ENCODE assay signal across 19 cellular contexts in genomic region chr14:61417890-61418455, GRCh38.
A peak's percentile ranks its signal among the peaks of the same experiment; 100 is the strongest.
DNase-seq lines count a peak whose midpoint lies in the region; ATAC-seq and TF ChIP-seq lines count a peak whose summit lies in the region.
"Had no signal": no experiment of that assay in that cellular context is flagged by ENCODE, and none has a peak within 500 bp of the region (broad histone marks: within the 10 kb centered on the region; RNA-seq: fewer than 3 reads in every experiment).

No MANE protein-coding gene starts in this region.

- no peaks in the 10 kb centered on the region for H3K27me3 ChIP-seq in gastroesophageal sphincter

- peak overlapping the region; percentile 10 for H3K27ac Mint-ChIP-seq in T-helper 1 cell treated with Interleukin-12 subunit alpha and Interleukin-12 subunit beta and Interleukin-4 antibody, amounts not matched to agents 30 μg/mL and 1 μg/mL, for 36 hours
- H3K27ac Mint-ChIP-seq in stimulated activated naive CD8-positive, alpha-beta T cell treated with anti-CD3 and anti-CD28 coated beads, Interleukin-15, Interleukin-2, amounts not matched to agents 100 ng/mL and 50 ng/mL, for 24 hours = peak overlapping the region; percentile 90
- H3K27ac Mint-ChIP-seq: naive B cell had no signal

- TF ChIP-seq POLR2A in gastroesophageal sphincter (IDR thresholded peaks at IDR 0.05) = no peak

- TF ChIP-seq EP300 in gastroesophageal sphincter (IDR thresholded peaks at IDR 0.05) = no peak

- no peaks in the 10 kb centered on the region for H3K9me3 ChIP-seq in gastroesophageal sphincter

- no peak for ATAC-seq in stimulated activated naive CD8-positive, alpha-beta T cell treated with anti-CD3 and anti-CD28 coated beads, Interleukin-15, Interleukin-2, amounts not matched to agents 100 U/mL and 50 U/mL, for 24 hours
- no peak for ATAC-seq in gastroesophageal sphincter
- no peak for ATAC-seq in esophagus mucosa
- ATAC-seq: activated T-helper 17 cell treated with anti-CD3 and anti-CD28 coated beads, Interleukin-2, amount 50 U/mL, for 72 hours had no signal

- H3K4me3 ChIP-seq in gastroesophageal sphincter = no peak overlapping the region

- DNase-seq in T-helper 1 cell (no peak), lung microvascular endothelial cell (ENCODE audit: low read depth in 2 of 2) (peak; percentile 21 to 48), GM19238 (ENCODE audit: insufficient read length, low spot score) (no peak)
- DNase-seq in stimulated activated naive CD8-positive, alpha-beta T cell treated with anti-CD3 and anti-CD28 coated beads, Interleukin-15, Interleukin-2, amounts not matched to agents 100 U/mL and 50 U/mL, for 24 hours = no peak
- DNase-seq: 8988T; activated CD4-positive, CD25-positive, alpha-beta regulatory T cell treated with anti-CD3 and anti-CD28 coated beads, Interleukin-2, amount 50 U/mL, for 72 hours; cortex of kidney; DMS153; IMR-90; naive B cell; NCI-H2081; NCI-H524; posterior cingulate gyrus; SHP77 treated with DMSO at 0.1 percent for 48 hours had no signal

- H3K27ac ChIP-seq in gastroesophageal sphincter = peak overlapping the region in 1 of 4 donors; percentile 31

- no peaks in the 10 kb centered on the region for H3K9me3 Mint-ChIP-seq in T-helper 1 cell treated with Interleukin-12 subunit alpha and Interleukin-12 subunit beta and Interleukin-4 antibody, amounts not matched to agents 30 μg/mL and 1 μg/mL, for 36 hours
- H3K9me3 Mint-ChIP-seq in stimulated activated naive CD8-positive, alpha-beta T cell treated with anti-CD3 and anti-CD28 coated beads, Interleukin-15, Interleukin-2, amounts not matched to agents 100 ng/mL and 50 ng/mL, for 24 hours = no peaks in the 10 kb centered on the region
- H3K9me3 Mint-ChIP-seq: activated T-helper 17 cell treated with anti-CD3 and anti-CD28 coated beads, Interleukin-2, amount 50 U/mL, for 72 hours; naive B cell had no signal

- no peaks in the 10 kb centered on the region for H3K36me3 ChIP-seq in gastroesophageal sphincter

- WGBS in gastroesophageal sphincter (ENCODE audit: low coverage in 1 of 2), 2 donors = 67% methylated on average over 7 of the region's 7 CpGs

- H3K4me3 Mint-ChIP-seq in T-helper 1 cell treated with Interleukin-12 subunit alpha and Interleukin-12 subunit beta and Interleukin-4 antibody, amounts not matched to agents 30 μg/mL and 1 μg/mL, for 36 hours = no peak overlapping the region
- peak overlapping the region; percentile 12 for H3K4me3 Mint-ChIP-seq in stimulated activated naive CD8-positive, alpha-beta T cell treated with anti-CD3 and anti-CD28 coated beads, Interleukin-15, Interleukin-2, amounts not matched to agents 100 ng/mL and 50 ng/mL, for 24 hours
- H3K4me3 Mint-ChIP-seq: activated T-helper 17 cell treated with anti-CD3 and anti-CD28 coated beads, Interleukin-2, amount 50 U/mL, for 72 hours; naive B cell had no signal

- H3K4me1 ChIP-seq in gastroesophageal sphincter = peaks cover 0 to 4% (median 0%) of the 10 kb centered on the region in 3 donors

- peaks cover 46% of the 10 kb centered on the region for H3K4me1 Mint-ChIP-seq in T-helper 1 cell treated with Interleukin-12 subunit alpha and Interleukin-12 subunit beta and Interleukin-4 antibody, amounts not matched to agents 30 μg/mL and 1 μg/mL, for 36 hours (ENCODE audit: low read depth)
- H3K4me1 Mint-ChIP-seq in stimulated activated naive CD8-positive, alpha-beta T cell treated with anti-CD3 and anti-CD28 coated beads, Interleukin-15, Interleukin-2, amounts not matched to agents 100 ng/mL and 50 ng/mL, for 24 hours (ENCODE audit: low read depth) = no peaks in the 10 kb centered on the region

- H3K27me3 Mint-ChIP-seq in T-helper 1 cell treated with Interleukin-12 subunit alpha and Interleukin-12 subunit beta and Interleukin-4 antibody, amounts not matched to agents 30 μg/mL and 1 μg/mL, for 36 hours (ENCODE audit: low read depth) = no peaks in the 10 kb centered on the region
- no peaks in the 10 kb centered on the region for H3K27me3 Mint-ChIP-seq in stimulated activated naive CD8-positive, alpha-beta T cell treated with anti-CD3 and anti-CD28 coated beads, Interleukin-15, Interleukin-2, amounts not matched to agents 100 ng/mL and 50 ng/mL, for 24 hours
- H3K27me3 Mint-ChIP-seq: activated T-helper 17 cell treated with anti-CD3 and anti-CD28 coated beads, Interleukin-2, amount 50 U/mL, for 72 hours had no signal

- no peak for TF ChIP-seq CTCF in gastroesophageal sphincter (IDR thresholded peaks at IDR 0.05)

- H3K36me3 Mint-ChIP-seq in T-helper 1 cell treated with Interleukin-12 subunit alpha and Interleukin-12 subunit beta and Interleukin-4 antibody, amounts not matched to agents 30 μg/mL and 1 μg/mL, for 36 hours (ENCODE audit: low read depth) = peaks cover 17% of the 10 kb centered on the region
- peaks cover 37% of the 10 kb centered on the region for H3K36me3 Mint-ChIP-seq in stimulated activated naive CD8-positive, alpha-beta T cell treated with anti-CD3 and anti-CD28 coated beads, Interleukin-15, Interleukin-2, amounts not matched to agents 100 ng/mL and 50 ng/mL, for 24 hours (ENCODE audit: low read depth)
- H3K36me3 Mint-ChIP-seq: naive B cell had no signal

Comparison
In these comparisons a context has a peak if more than half of its experiments do, and no peak if none do; other contexts are left out.
1. DNase-seq: peak in lung microvascular endothelial cell (2 of 2); none in T-helper 1 cell (0 of 5), stimulated activated naive CD8-positive, alpha-beta T cell treated with anti-CD3 and anti-CD28 coated beads, Interleukin-15, Interleukin-2, amounts not matched to agents 100 U/mL and 50 U/mL, for 24 hours (single experiment) and GM19238 (single experiment).